11 cellular contexts compared by ENCODE assay signal in the genomic region with DNA sequence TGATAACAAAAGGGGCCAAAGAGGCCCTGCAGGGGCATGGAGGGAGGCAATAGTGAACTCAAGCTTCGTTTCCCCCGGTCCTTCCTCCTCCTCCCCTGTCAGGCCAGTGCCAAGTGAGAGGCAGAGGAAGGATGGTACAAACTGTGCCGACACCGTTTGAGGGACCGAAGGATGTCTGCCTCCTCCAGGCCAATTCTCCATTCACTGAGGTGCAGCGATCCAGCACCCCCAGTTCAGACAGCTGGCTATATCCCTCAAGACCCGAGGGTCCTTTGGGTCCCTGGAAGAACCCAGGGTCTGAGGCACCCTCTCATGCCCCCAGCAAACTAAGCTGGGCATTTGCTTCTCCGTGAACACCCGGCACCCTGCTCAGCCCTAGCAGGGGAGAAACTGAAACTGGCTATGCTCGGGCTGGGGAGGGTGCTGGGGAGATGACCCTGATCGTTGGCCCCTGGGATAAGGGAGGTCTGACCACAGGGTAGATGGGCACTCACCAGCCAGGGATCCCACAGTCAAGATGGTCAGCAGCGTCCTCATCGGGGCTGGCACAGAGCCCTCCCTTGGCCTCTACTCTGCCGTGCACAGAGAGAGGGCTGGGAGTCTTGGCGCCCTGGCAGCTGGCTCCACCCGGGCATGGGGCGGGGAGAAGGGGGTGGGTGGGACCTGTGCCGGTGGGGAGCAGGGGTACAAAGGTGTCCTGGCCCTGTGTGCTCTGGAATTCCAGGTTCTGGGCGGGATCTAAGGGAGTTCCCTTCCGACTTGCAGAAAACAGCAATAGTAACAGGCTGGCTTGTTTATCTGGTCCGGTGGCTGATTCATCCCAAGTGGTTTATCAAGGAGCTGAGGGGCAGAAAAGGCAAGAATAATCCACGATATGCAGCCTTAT. TPM values are rescaled to one million over a fixed set of nuclear protein-coding genes. Genes with fewer than 3 reads are reported as not detected.
DNase-seq lines count a peak whose midpoint lies in the region; ATAC-seq and TF ChIP-seq lines count a peak whose summit lies in the region.
"Had no signal": no experiment of that assay in that cellular context is flagged by ENCODE, and none has a peak within 500 bp of the region (broad histone marks: within the 10 kb centered on the region; RNA-seq: fewer than 3 reads in every experiment).

A gene with protein sequence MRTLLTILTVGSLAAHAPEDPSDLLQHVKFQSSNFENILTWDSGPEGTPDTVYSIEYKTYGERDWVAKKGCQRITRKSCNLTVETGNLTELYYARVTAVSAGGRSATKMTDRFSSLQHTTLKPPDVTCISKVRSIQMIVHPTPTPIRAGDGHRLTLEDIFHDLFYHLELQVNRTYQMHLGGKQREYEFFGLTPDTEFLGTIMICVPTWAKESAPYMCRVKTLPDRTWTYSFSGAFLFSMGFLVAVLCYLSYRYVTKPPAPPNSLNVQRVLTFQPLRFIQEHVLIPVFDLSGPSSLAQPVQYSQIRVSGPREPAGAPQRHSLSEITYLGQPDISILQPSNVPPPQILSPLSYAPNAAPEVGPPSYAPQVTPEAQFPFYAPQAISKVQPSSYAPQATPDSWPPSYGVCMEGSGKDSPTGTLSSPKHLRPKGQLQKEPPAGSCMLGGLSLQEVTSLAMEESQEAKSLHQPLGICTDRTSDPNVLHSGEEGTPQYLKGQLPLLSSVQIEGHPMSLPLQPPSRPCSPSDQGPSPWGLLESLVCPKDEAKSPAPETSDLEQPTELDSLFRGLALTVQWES (minus strand): TSS at position 595 of the 886 bp plus-strand sequence. CDS start 58 bp downstream, at position 537.

- peak within 1 kb of the TSS; percentile 43 for H2AK5ac ChIP-seq in neuronal stem cell (ENCODE audit: low read depth, low read length)

- H3K4me1 ChIP-seq in neuronal stem cell (ENCODE audit: control insufficient read depth in 2 of 2, insufficient read depth in 1 of 2, low read depth in 1 of 2, low read length in 2 of 2) (no peaks in the 10 kb centered on the region), neural progenitor cell (no peaks in the 10 kb centered on the region)

- no peak within 1 kb of the TSS for H3K9ac ChIP-seq in neuronal stem cell (ENCODE audit: low read depth, low read length, poor library complexity)
- H3K9ac ChIP-seq in neural progenitor cell, result no peak within 1 kb of the TSS

- H3K9me3 Mint-ChIP-seq in neural progenitor cell, result no peaks in the 10 kb centered on the region
- H3K9me3 Mint-ChIP-seq: activated T-cell treated with anti-CD3 and anti-CD28 coated beads, Interleukin-2, amount 50 U/mL, for 4 hours had no signal

- peak within 1 kb of the TSS; percentile 54 for H3K18ac ChIP-seq in neuronal stem cell (ENCODE audit: low read length)

- H3K27me3 ChIP-seq in neuronal stem cell (ENCODE audit: control insufficient read depth in 3 of 3, insufficient read depth in 3 of 3, low read depth in 1 of 3, low read length in 3 of 3) (peaks cover 0 to 26% (median 0%) of the 10 kb centered on the region in 3 experiments), neural progenitor cell (no peaks in the 10 kb centered on the region)

- H3K27ac Mint-ChIP-seq in neural progenitor cell, result no peak within 1 kb of the TSS

- no peaks in the 10 kb centered on the region for H3K36me3 Mint-ChIP-seq in neural progenitor cell

- no peaks in the 10 kb centered on the region for H4K20me1 ChIP-seq in neural progenitor cell (ENCODE audit: low read depth)

- no peaks in the 10 kb centered on the region for H3K79me2 ChIP-seq in neural progenitor cell (ENCODE audit: low read depth)

- no peak for TF ChIP-seq CTCF in neural progenitor cell (IDR thresholded peaks at IDR 0.05)

- peaks cover 14% of the 10 kb centered on the region for H3K27me3 Mint-ChIP-seq in neural progenitor cell (ENCODE audit: insufficient read depth, low read depth)

- H2BK120ac ChIP-seq in neuronal stem cell (ENCODE audit: low read depth, low read length), result no peak within 1 kb of the TSS

- H3K4me3 ChIP-seq in neuronal stem cell (ENCODE audit: low read length in 2 of 2), result no peak within 1 kb of the TSS
- H3K4me3 ChIP-seq in neural progenitor cell, result no peak within 1 kb of the TSS

- H2BK12ac ChIP-seq in neuronal stem cell (ENCODE audit: low read length), result no peak within 1 kb of the TSS

- H3K4me3 Mint-ChIP-seq in neural progenitor cell, result no peak within 1 kb of the TSS
- H3K4me3 Mint-ChIP-seq: activated T-cell treated with anti-CD3 and anti-CD28 coated beads, Interleukin-2, amount 50 U/mL, for 4 hours had no signal

- no peak within 1 kb of the TSS for H4K91ac ChIP-seq in neuronal stem cell (ENCODE audit: low read depth, low read length, poor library complexity)

- peak; percentile 73 for ATAC-seq in esophagus mucosa
- no peak for ATAC-seq in HG02571 (IDR thresholded peaks at IDR 0.05; ENCODE audit: unreplicated experiment)
- ATAC-seq: activated T-cell treated with anti-CD3 and anti-CD28 coated beads, Interleukin-2, amount 50 U/mL, for 4 hours had no signal

- DNase-seq in AG20443 (ENCODE audit: low spot score) (peak; percentile 72), NCI-H526 treated with DMSO at 0.1 percent for 48 hours (lab: John Stamatoyannopoulos, UW) (peak; percentile 23), neuronal stem cell (ENCODE audit: low spot score) (no peak), NOMO-1 treated with DMSO at 0.1 percent for 48 hours (lab: John Stamatoyannopoulos, UW; ENCODE audit: unreplicated experiment) (no peak), COLO829 (ENCODE audit: low spot score) (no peak), neural progenitor cell (ENCODE audit: low spot score) (no peak)
- DNase-seq: activated T-cell treated with anti-CD3 and anti-CD28 coated beads, Interleukin-2, amount 50 U/mL, for 4 hours; NCI-H446 treated with DMSO at 0.1 percent for 48 hours; stimulated activated CD4-positive, alpha-beta T cell treated with anti-CD3 and anti-CD28 coated beads, Interleukin-12 subunit alpha, Interleukin-12 subunit beta, amount 100 ng/mL, for 4 hours had no signal

- H3K4me2 ChIP-seq in neuronal stem cell (ENCODE audit: insufficient read depth, low read length, poor library complexity, severe bottlenecking) (no peak within 1 kb of the TSS), neural progenitor cell (no peak within 1 kb of the TSS)

- no peak within 1 kb of the TSS for H2BK5ac ChIP-seq in neuronal stem cell (ENCODE audit: low read length)

- no peak within 1 kb of the TSS for H4K8ac ChIP-seq in neuronal stem cell (ENCODE audit: low read depth, low read length)

- H3K23ac ChIP-seq in neuronal stem cell (ENCODE audit: low read depth, low read length, poor library complexity), result peak within 1 kb of the TSS; percentile 5

- no peak within 1 kb of the TSS for H3K14ac ChIP-seq in neuronal stem cell (ENCODE audit: low read length)

- H3K36me3 ChIP-seq in neuronal stem cell (replicated peaks in 1 of 2; ENCODE audit: control insufficient read depth in 2 of 2, insufficient read depth in 2 of 2, low read length in 2 of 2) (no peaks in the 10 kb centered on the region), neural progenitor cell (no peaks in the 10 kb centered on the region)

- WGBS in neuronal stem cell (ENCODE audit: extremely low coverage in 2 of 2, insufficient read length in 2 of 2, insufficient replicate concordance in 1 of 2), 2 donors, result no CpG with 5 or more reads among the region's 22 CpGs

- H3K4me1 Mint-ChIP-seq in neural progenitor cell, result peaks cover 2% of the 10 kb centered on the region

- H3F3A ChIP-seq in neural progenitor cell (ENCODE audit: low read depth), result no peaks in the 10 kb centered on the region

- no peak within 1 kb of the TSS for H3K4ac ChIP-seq in neuronal stem cell (ENCODE audit: low read length)

- H2AFZ ChIP-seq in neuronal stem cell (ENCODE audit: low read length) (no peak within 1 kb of the TSS), neural progenitor cell (replicated peaks) (no peak within 1 kb of the TSS)

- H3K79me1 ChIP-seq in neuronal stem cell (ENCODE audit: low read depth, low read length), result no peaks in the 10 kb centered on the region

- H2BK15ac ChIP-seq in neuronal stem cell (ENCODE audit: low read length), result no peak within 1 kb of the TSS

- H3K9me3 ChIP-seq in neuronal stem cell (replicated peaks in 1 of 2; ENCODE audit: control insufficient read depth in 2 of 2, insufficient read depth in 1 of 2, low read depth in 1 of 2, low read length in 2 of 2) (no peaks in the 10 kb centered on the region), neural progenitor cell (ENCODE audit: low read depth) (no peaks in the 10 kb centered on the region)

- no peak within 1 kb of the TSS for H3K27ac ChIP-seq in neuronal stem cell (replicated peaks; ENCODE audit: low read length)
- H3K27ac ChIP-seq in neural progenitor cell, result no peak within 1 kb of the TSS

RNA-seq across cellular contexts. Expression of the gene that starts here (rescaled TPM):
- total RNA-seq in esophagus mucosa (10.7 TPM), neural progenitor cell (ENCODE audit: low replicate concordance) (0.03 TPM in 1 of 2 replicates, not detected in the other)
- polyA plus RNA-seq in neuronal stem cell (2013, experiment 1 of 2), result 0.03 TPM
- polyA plus RNA-seq in neuronal stem cell (2013, experiment 2 of 2), result 0.03 TPM

Comparison
In these comparisons a context has a peak if more than half of its experiments do, and no peak if none do; other contexts are left out.
1. RNA of the gene that starts here (total RNA-seq): 10.7 TPM in esophagus mucosa (single experiment); 0.03 TPM in neural progenitor cell; every median in the first group is over 10 times any median in the second.
2. DNase-seq: peak in AG20443 (single experiment) and NCI-H526 treated with DMSO at 0.1 percent for 48 hours (single experiment); none in neuronal stem cell (single experiment), NOMO-1 treated with DMSO at 0.1 percent for 48 hours (single experiment), COLO829 (single experiment) and neural progenitor cell (single experiment).